Comparison of ENCODE assay signal across 14 cellular contexts in genomic region chr7:93920496-93921189, GRCh38. TPM values are rescaled to one million over a fixed set of nuclear protein-coding genes. Genes with fewer than 3 reads are reported as not detected.
DNase-seq lines count a peak whose midpoint lies in the region; ATAC-seq and TF ChIP-seq lines count a peak whose summit lies in the region.
"Had no signal": no experiment of that assay in that cellular context is flagged by ENCODE, and none has a peak within 500 bp of the region (broad histone marks: within the 10 kb centered on the region; RNA-seq: fewer than 3 reads in every experiment).

No MANE protein-coding gene starts in this region.

- ATAC-seq in HG02885 (IDR thresholded peaks at IDR 0.05; ENCODE audit: poor library complexity, unreplicated experiment), result no peak
- ATAC-seq: left colon had no signal

- H3K9me3 ChIP-seq in SJSA1 (replicated peaks), result no peaks in the 10 kb centered on the region

- DNase-seq in BJ (ENCODE audit: low read depth) (no peak), SJSA1 (ENCODE audit: low read depth in 1 of 2, low spot score in 2 of 2) (no peak), fibroblast of villous mesenchyme (ENCODE audit: low read depth) (peak; percentile 45), renal cortical epithelial cell (ENCODE audit: low read depth) (peak; percentile 86), DMS 273 treated with DMSO at 0.1 percent for 48 hours (lab: John Stamatoyannopoulos, UW) (no peak), NCI-H510A treated with DMSO at 0.1 percent for 48 hours (lab: John Stamatoyannopoulos, UW) (no peak)
- DNase-seq in activated CD8-positive, alpha-beta memory T cell treated with anti-CD3 and anti-CD28 coated beads for 24 hours, result no peak
- DNase-seq: activated T-cell treated with anti-CD3 and anti-CD28 coated beads for 4 hours, COR-L47, left colon, SW 1271 had no signal

- H3K27ac ChIP-seq in SJSA1, result peak overlapping the region; percentile 81
- H3K27ac ChIP-seq: HL-60 had no signal

- H3K4me3 ChIP-seq in BJ (ENCODE audit: low read depth, low read length) (peak overlapping the region; percentile 65; the same call in 1 of the 2 replicates), SJSA1 (peak overlapping the region; percentile 56), fibroblast of villous mesenchyme (ENCODE audit: low read depth, low read length) (peak overlapping the region; percentile 86)

- no peak for TF ChIP-seq CTCF in BJ (IDR thresholded peaks at IDR 0.05; ENCODE audit: insufficient read depth, low read depth, low read length)
- no peak for TF ChIP-seq CTCF in fibroblast of villous mesenchyme (IDR thresholded peaks at IDR 0.05; ENCODE audit: insufficient read depth, low read depth, low read length)

- H3K27me3 ChIP-seq in BJ (ENCODE audit: control insufficient read depth, insufficient read depth, low read length) (no peaks in the 10 kb centered on the region), SJSA1 (replicated peaks) (no peaks in the 10 kb centered on the region)

- no peaks in the 10 kb centered on the region for H3K36me3 ChIP-seq in BJ (ENCODE audit: control insufficient read depth, insufficient read depth, low read length)
- peaks cover 10% of the 10 kb centered on the region for H3K36me3 ChIP-seq in SJSA1

- POLR2A ChIA-PET in BJ (lab: Charles Lee), result interaction anchor here (0.6 kb wide), 2 partner anchors 85 to 278 kb away, joined by 3 to 11 read pairs; no protein-coding TSS in a partner anchor

- H3K4me1 ChIP-seq in SJSA1 (replicated peaks), result peaks cover 25% of the 10 kb centered on the region

- CTCF ChIA-PET in BJ (lab: Yijun Ruan, JAX), result interaction anchor here (0.8 to 2.4 kb wide), 6 partner anchors 12 to 162 kb away, joined by 3 to 9 read pairs (median 4); no protein-coding TSS in a partner anchor

RNA-seq across cellular contexts. Expression of gene GNG11, which starts 0.9 kb away (rescaled TPM):
- 9.3 and 16.0 TPM in 2 replicates for polyA plus RNA-seq in BJ (2011; rRNA removed)
- polyA minus RNA-seq in BJ (2011; rRNA and poly(A)+ RNA removed), result 2.3 and 4.0 TPM in 2 replicates
- total RNA-seq in SJSA1 (2014; rRNA removed; shearing (Covaris generic)), result 29.0 and 30.6 TPM in 2 replicates
- total RNA-seq in fibroblast of villous mesenchyme, result 67.4 and 83.1 TPM in 2 replicates
- 26.0 and 35.1 TPM in 2 replicates for total RNA-seq in renal cortical epithelial cell

RNA-seq across cellular contexts. Expression of gene GNGT1, which starts 14.3 kb away (rescaled TPM):
- polyA plus RNA-seq in BJ (2011; rRNA removed), result not detected in 2 replicates
- not detected in 2 replicates for polyA minus RNA-seq in BJ (2011; rRNA and poly(A)+ RNA removed)
- not detected in 2 replicates for total RNA-seq in SJSA1 (2014; rRNA removed; shearing (Covaris generic))
- not detected in 2 replicates for total RNA-seq in fibroblast of villous mesenchyme
- total RNA-seq in renal cortical epithelial cell, result 0.05 TPM in 1 of 2 replicates, not detected in the other
- total RNA-seq: dermis microvascular lymphatic vessel endothelial cell, left colon had no signal

RNA-seq across cellular contexts. Expression of gene TFPI2, which starts 30.1 kb away (rescaled TPM):
- polyA plus RNA-seq in BJ (2011; rRNA removed), result 113 and 143 TPM in 2 replicates
- polyA minus RNA-seq in BJ (2011; rRNA and poly(A)+ RNA removed), result 11.1 and 22.0 TPM in 2 replicates
- 13.8 and 17.4 TPM in 2 replicates for total RNA-seq in SJSA1 (2014; rRNA removed; shearing (Covaris generic))
- total RNA-seq in fibroblast of villous mesenchyme (140 and 218 TPM in 2 replicates), renal cortical epithelial cell (22.7 and 65.1 TPM in 2 replicates)

Comparison
In these comparisons a context has a peak if more than half of its experiments do, and no peak if none do; other contexts are left out.
1. DNase-seq: peak in fibroblast of villous mesenchyme (single experiment) and renal cortical epithelial cell (single experiment); none in BJ (single experiment), SJSA1 (0 of 2), activated CD8-positive, alpha-beta memory T cell treated with anti-CD3 and anti-CD28 coated beads for 24 hours (single experiment), DMS 273 treated with DMSO at 0.1 percent for 48 hours (single experiment) and NCI-H510A treated with DMSO at 0.1 percent for 48 hours (single experiment).
2. Peak in every context shown above with its lines, with median percentiles within 50 percentile points of each other: H3K4me3 ChIP-seq.